In genomic region chr6:85669735-85670194, GRCh38 we compare ENCODE assay signal across 8 cellular contexts. TPM values are rescaled to one million over a fixed set of nuclear protein-coding genes. Genes with fewer than 3 reads are reported as not detected.
DNase-seq lines count a peak whose midpoint lies in the region; ATAC-seq, FAIRE-seq and TF ChIP-seq lines count a peak whose summit lies in the region.

No MANE protein-coding gene starts in this region.

- ATAC-seq in CD4-positive, CD25-positive, alpha-beta regulatory T cell (ENCODE audit: low read depth in 2 of 2) = peak; percentile 99
- peak; percentile 95 for ATAC-seq in GM19395 (IDR thresholded peaks at IDR 0.05; ENCODE audit: unreplicated experiment)
- ATAC-seq in HG03354 (IDR thresholded peaks at IDR 0.05; ENCODE audit: poor library complexity, severe bottlenecking, unreplicated experiment) = peak; percentile 97
- ATAC-seq in T-cell (replicated peaks in 1 of 4) = peak; percentile 82 to 99 (median 96)

- H3K4me1 Mint-ChIP-seq in CD4-positive, CD25-positive, alpha-beta regulatory T cell = peaks cover 36 to 64% (median 51%) of the 10 kb centered on the region in 4 donors
- H3K4me1 Mint-ChIP-seq in T-cell = peaks cover 55 to 62% (median 59%) of the 10 kb centered on the region in 3 donors

- no peaks in the 10 kb centered on the region for H3K27me3 ChIP-seq in CD4-positive, CD25-positive, alpha-beta regulatory T cell (ENCODE audit: control insufficient read depth, insufficient read depth, low read length)
- no peaks in the 10 kb centered on the region for H3K27me3 ChIP-seq in small intestine (ENCODE audit: control insufficient read depth in 2 of 2, insufficient read depth in 2 of 2, low read length in 2 of 2)

- H3K9me3 Mint-ChIP-seq in CD4-positive, CD25-positive, alpha-beta regulatory T cell = no peaks in the 10 kb centered on the region
- no peaks in the 10 kb centered on the region for H3K9me3 Mint-ChIP-seq in T-cell

- FAIRE-seq in small intestine (lab: Jason Lieb, UNC) (no peak), D721Med (lab: Jason Lieb, UNC) (no peak)

- H3K36me3 ChIP-seq in CD4-positive, CD25-positive, alpha-beta regulatory T cell (ENCODE audit: control insufficient read depth, insufficient read depth, low read length) = peaks cover 2% of the 10 kb centered on the region
- H3K36me3 ChIP-seq in small intestine (ENCODE audit: control insufficient read depth in 2 of 2, insufficient read depth in 2 of 2, low read length in 2 of 2) = peaks cover 0 to 4% of the 10 kb centered on the region in 2 donors

- no peaks in the 10 kb centered on the region for H3K27me3 Mint-ChIP-seq in CD4-positive, CD25-positive, alpha-beta regulatory T cell
- no peaks in the 10 kb centered on the region for H3K27me3 Mint-ChIP-seq in T-cell

- peaks cover 41% of the 10 kb centered on the region for H3K4me1 ChIP-seq in CD4-positive, CD25-positive, alpha-beta regulatory T cell (ENCODE audit: control insufficient read depth, insufficient read depth, low read length, poor library complexity, severe bottlenecking)
- H3K4me1 ChIP-seq in small intestine (ENCODE audit: control insufficient read depth in 2 of 2, insufficient read depth in 1 of 2, low read depth in 1 of 2, low read length in 1 of 2) = peaks cover 0 to under 1% of the 10 kb centered on the region in 2 donors

- CTCF ChIA-PET in T-cell (lab: Charles Lee) = interaction anchor here (0.6 to 1.8 kb wide), 5 partner anchors 9 to 76 kb away, joined by 3 to 11 read pairs (median 7); no protein-coding TSS in a partner anchor

- peak; percentile 16 to 89 (median 70) for DNase-seq in CD4-positive, CD25-positive, alpha-beta regulatory T cell
- DNase-seq in T-cell (peak in 32 of 34 experiments; percentile 12 to 50 (median 32)), cerebellar cortex (ENCODE audit: low spot score) (peak; percentile 40), small intestine (peak; percentile 45), NCI-H2227 treated with DMSO at 0.1 percent for 48 hours (lab: John Stamatoyannopoulos, UW) (no peak), D721Med (ENCODE audit: insufficient read length, low spot score) (no peak)

- WGBS in small intestine, 3 donors = 48 to 68% (median 65%) methylated on average over 4 of the region's 4 CpGs

- peak overlapping the region; percentile 38 to 81 (median 69) for H3K4me3 Mint-ChIP-seq in CD4-positive, CD25-positive, alpha-beta regulatory T cell
- peak overlapping the region; percentile 57 to 68 (median 60) for H3K4me3 Mint-ChIP-seq in T-cell

- no peaks in the 10 kb centered on the region for H3K9me3 ChIP-seq in CD4-positive, CD25-positive, alpha-beta regulatory T cell (ENCODE audit: control insufficient read depth in 2 of 2, low read length in 2 of 2)
- H3K9me3 ChIP-seq in small intestine (ENCODE audit: control insufficient read depth, low read depth) = no peaks in the 10 kb centered on the region

- peak overlapping the region; percentile 60 for H3K4me3 ChIP-seq in CD4-positive, CD25-positive, alpha-beta regulatory T cell (ENCODE audit: low read depth, low read length)
- H3K4me3 ChIP-seq in small intestine (ENCODE audit: low read depth in 1 of 2, low read length in 2 of 2) = no peak overlapping the region

- POLR2A ChIA-PET in T-cell (lab: Charles Lee) = interaction anchor here (0.6 to 2.0 kb wide), 10 partner anchors 9 to 77 kb away, joined by 3 to 81 read pairs (median 6); partner anchors contain the start of gene SYNCRIP (in 2 of the 2)

- peak overlapping the region; percentile 63 to 98 (median 97) for H3K27ac Mint-ChIP-seq in CD4-positive, CD25-positive, alpha-beta regulatory T cell
- peak overlapping the region; percentile 92 to 96 for H3K27ac Mint-ChIP-seq in T-cell

- H3K36me3 Mint-ChIP-seq in CD4-positive, CD25-positive, alpha-beta regulatory T cell = peaks cover 26% of the 10 kb centered on the region
- peaks cover 33% of the 10 kb centered on the region for H3K36me3 Mint-ChIP-seq in T-cell

- H3K27ac ChIP-seq in CD4-positive, CD25-positive, alpha-beta regulatory T cell (ENCODE audit: insufficient read depth, low read length, poor library complexity, severe bottlenecking) = peak overlapping the region; percentile 72
- peak overlapping the region in 1 of 2 donors; percentile 45 for H3K27ac ChIP-seq in small intestine (ENCODE audit: low read depth in 1 of 2, low read length in 1 of 2)

- TF ChIP-seq CTCF in D721Med (IDR thresholded peaks at IDR 0.05; ENCODE audit: insufficient read depth, missing control alignments) = no peak

RNA-seq across cellular contexts. Expression of gene SYNCRIP, which starts 27.1 kb away (rescaled TPM):
- 82.3 TPM for total RNA-seq in CD4-positive, CD25-positive, alpha-beta regulatory T cell
- 10 to 100 TPM; 56.4 to 76.5 (median 71.0) TPM for polyA plus RNA-seq in CD4-positive, CD25-positive, alpha-beta regulatory T cell
- total RNA-seq in T-cell = 10 to 100 TPM; 73.5 to 85.1 (median 80.5) TPM
- 10 to 100 TPM; 23.0 to 55.5 (median 27.3) TPM for polyA plus RNA-seq in small intestine

Comparison
In these comparisons a context has a peak if more than half of its experiments do, and no peak if none do; other contexts are left out.
1. DNase-seq: peak in CD4-positive, CD25-positive, alpha-beta regulatory T cell (3 of 3), T-cell (32 of 34), cerebellar cortex (single experiment) and small intestine (single experiment); none in NCI-H2227 treated with DMSO at 0.1 percent for 48 hours (single experiment) and D721Med (single experiment).
2. Peak in every context shown above with its lines, with median percentiles within 50 percentile points of each other: ATAC-seq.